ENCODE assay signal across 15 cellular contexts in genomic region chr19:19570561-19570960, GRCh38. TPM values are rescaled to one million over a fixed set of nuclear protein-coding genes. Genes with fewer than 3 reads are reported as not detected.
"Had no signal": no experiment of that assay in that cellular context is flagged by ENCODE, and none has a peak within 500 bp of the region (broad histone marks: within the 10 kb centered on the region; RNA-seq: fewer than 3 reads in every experiment).

No MANE protein-coding gene starts in this region.

- H3K27ac Mint-ChIP-seq: activated B cell treated with CpG ODN at 0.5 μM for 24 hours; activated CD8-positive, alpha-beta T cell treated with anti-CD3 and anti-CD28 coated beads for 36 hours; memory B cell; progenitor cell of endocrine pancreas; stimulated activated naive CD8-positive, alpha-beta T cell treated with anti-CD3 and anti-CD28 coated beads, Interleukin-15, Interleukin-2, amounts not matched to agents 100 ng/mL and 50 ng/mL, for 24 hours had no signal

- DNase-seq: activated B cell treated with CpG ODN at 0.5 μM for 24 hours; activated CD4-positive, alpha-beta T cell treated with anti-CD3 and anti-CD28 coated beads for 4 hours; activated CD8-positive, alpha-beta T cell treated with anti-CD3 and anti-CD28 coated beads for 36 hours; activated effector memory CD4-positive, alpha-beta T cell treated with Interleukin-2 at 50 U/mL for 16 hours; activated naive CD4-positive, alpha-beta T cell treated with anti-CD3 and anti-CD28 coated beads, Interleukin-2, amount 50 U/mL, for 16 hours; activated T-cell treated with anti-CD3 and anti-CD28 coated beads, Interleukin-2, amount 50 U/mL, for 1 hour; dermis blood vessel endothelial cell; mucosa of descending colon; naive B cell; uterus had no signal

- H3K27me3 Mint-ChIP-seq: activated B cell treated with CpG ODN at 0.5 μM for 24 hours; activated CD8-positive, alpha-beta T cell treated with anti-CD3 and anti-CD28 coated beads for 36 hours; memory B cell; naive B cell; progenitor cell of endocrine pancreas; stimulated activated naive CD8-positive, alpha-beta T cell treated with anti-CD3 and anti-CD28 coated beads, Interleukin-15, Interleukin-2, amounts not matched to agents 100 ng/mL and 50 ng/mL, for 24 hours had no signal

- ATAC-seq: activated CD8-positive, alpha-beta T cell treated with anti-CD3 and anti-CD28 coated beads for 36 hours; mucosa of descending colon had no signal

- H3K4me1 Mint-ChIP-seq: activated B cell treated with CpG ODN at 0.5 μM for 24 hours had no signal

- H3K4me3 Mint-ChIP-seq: activated B cell treated with CpG ODN at 0.5 μM for 24 hours; activated CD8-positive, alpha-beta T cell treated with anti-CD3 and anti-CD28 coated beads for 36 hours; memory B cell; naive B cell; neural crest cell; stimulated activated naive CD8-positive, alpha-beta T cell treated with anti-CD3 and anti-CD28 coated beads, Interleukin-15, Interleukin-2, amounts not matched to agents 100 ng/mL and 50 ng/mL, for 24 hours had no signal

- H3K36me3 Mint-ChIP-seq: naive B cell had no signal

- H3K9me3 Mint-ChIP-seq: activated B cell treated with CpG ODN at 0.5 μM for 24 hours; activated CD8-positive, alpha-beta T cell treated with anti-CD3 and anti-CD28 coated beads for 36 hours; memory B cell; neural crest cell; stimulated activated naive CD8-positive, alpha-beta T cell treated with anti-CD3 and anti-CD28 coated beads, Interleukin-15, Interleukin-2, amounts not matched to agents 100 ng/mL and 50 ng/mL, for 24 hours had no signal

RNA-seq across cellular contexts. Expression of gene PBX4, which starts 47.9 kb away (rescaled TPM):
- total RNA-seq: dermis blood vessel endothelial cell had no signal

RNA-seq across cellular contexts. Expression of gene TSSK6, which starts 55.2 kb away (rescaled TPM):
- total RNA-seq: skeletal muscle tissue had no signal
